1 cellular context compared by ENCODE assay signal in the genomic region with DNA sequence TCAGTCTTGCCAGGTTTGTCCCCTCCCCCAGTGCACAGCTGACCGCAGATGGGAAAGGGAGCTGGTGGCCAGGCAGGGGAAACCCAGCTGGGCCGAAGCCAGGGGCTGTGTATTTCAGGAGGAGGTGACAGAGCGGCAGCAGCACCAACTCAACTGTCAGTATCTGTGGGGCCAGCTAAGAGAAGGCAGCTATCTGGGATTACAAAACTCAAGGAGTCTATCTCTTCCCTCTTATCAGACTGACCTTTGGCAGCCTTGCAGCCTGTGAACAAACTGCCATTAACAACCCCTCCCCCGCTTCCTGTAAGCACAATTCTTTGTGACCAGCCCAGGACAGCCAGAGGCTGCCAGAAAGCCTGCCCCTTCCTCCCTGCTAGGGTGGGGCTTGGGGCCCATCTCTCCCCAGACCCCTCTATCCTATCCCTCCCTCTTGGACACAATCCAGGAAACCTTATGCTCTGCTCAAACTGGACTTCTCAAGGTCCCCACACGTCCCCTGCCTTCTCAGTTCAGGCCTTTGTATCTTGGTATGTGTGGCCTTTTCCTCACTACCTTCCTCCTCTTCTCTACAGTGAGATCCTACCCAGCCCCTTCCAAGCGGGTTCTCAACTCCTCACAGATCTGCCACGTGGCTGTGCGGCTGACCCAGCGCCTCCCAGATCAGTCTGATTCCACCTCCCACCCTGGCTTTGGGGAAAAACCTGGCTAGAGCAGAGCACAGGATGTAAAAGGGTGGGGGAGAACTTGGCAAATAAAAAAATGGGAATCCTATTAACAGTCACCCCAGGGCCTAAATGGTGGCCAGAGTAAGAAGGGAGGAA.
TF ChIP-seq lines count a peak whose summit lies in the region.

No MANE protein-coding gene starts in this region.

TF ChIP-seq in endothelial cell of umbilical vein, 7 proteins besides CTCF, POLR2A, EP300 and RAD21:
- TF ChIP-seq POLR2AphosphoS5 (IDR thresholded peaks at IDR 0.05; ENCODE audit: insufficient read depth, low read depth, low read length), result peak; percentile 82
- peak; percentile 95 for TF ChIP-seq GATA2 (IDR thresholded peaks at IDR 0.05; ENCODE audit: insufficient read depth, insufficient read length, low read depth, low read length)
- TF ChIP-seq JUN (IDR thresholded peaks at IDR 0.05; ENCODE audit: borderline replicate concordance, insufficient read depth, insufficient read length, low read depth), result no peak
- peak; percentile 19 for TF ChIP-seq FOS (IDR thresholded peaks at IDR 0.05; ENCODE audit: borderline replicate concordance, insufficient read depth, low read length)
- TF ChIP-seq, protein P1, sequence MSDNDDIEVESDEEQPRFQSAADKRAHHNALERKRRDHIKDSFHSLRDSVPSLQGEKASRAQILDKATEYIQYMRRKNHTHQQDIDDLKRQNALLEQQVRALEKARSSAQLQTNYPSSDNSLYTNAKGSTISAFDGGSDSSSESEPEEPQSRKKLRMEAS (IDR thresholded peaks at IDR 0.05; ENCODE audit: insufficient read depth, insufficient read length), result no peak
- TF ChIP-seq MYC (IDR thresholded peaks at IDR 0.05; ENCODE audit: low read depth, low read length), result no peak
